Comparison of ENCODE assay signal across 18 cellular contexts in genomic region chr10:72375173-72375572, GRCh38. TPM values are rescaled to one million over a fixed set of nuclear protein-coding genes. Genes with fewer than 3 reads are reported as not detected.
DNase-seq lines count a peak whose midpoint lies in the region; ATAC-seq and TF ChIP-seq lines count a peak whose summit lies in the region.
"Had no signal": no experiment of that assay in that cellular context is flagged by ENCODE, and none has a peak within 500 bp of the region (broad histone marks: within the 10 kb centered on the region; RNA-seq: fewer than 3 reads in every experiment).

No MANE protein-coding gene starts in this region.

- no peak overlapping the region for H3K4me3 Mint-ChIP-seq in neural progenitor cell
- H3K4me3 Mint-ChIP-seq: activated CD4-positive, alpha-beta T cell treated with anti-CD3 and anti-CD28 coated beads, Interleukin-2, amount 10 ng/mL, durations not matched to agents 7 days and 5 days; B cell; effector memory CD8-positive, alpha-beta T cell had no signal

- H3K9ac ChIP-seq in neural progenitor cell, result no peak overlapping the region

- peaks cover 7% of the 10 kb centered on the region for H3K36me3 Mint-ChIP-seq in neural progenitor cell

- peak overlapping the region; percentile 11 for H3K27ac Mint-ChIP-seq in neural progenitor cell
- H3K27ac Mint-ChIP-seq: activated CD4-positive, alpha-beta T cell treated with anti-CD3 and anti-CD28 coated beads, Interleukin-2, amount 10 ng/mL, durations not matched to agents 7 days and 5 days; B cell; effector memory CD8-positive, alpha-beta T cell had no signal

- peaks cover 26% of the 10 kb centered on the region for H3F3A ChIP-seq in neural progenitor cell (ENCODE audit: low read depth)

- no peak overlapping the region for H3K4me3 ChIP-seq in neural progenitor cell

- H2AFZ ChIP-seq in neural progenitor cell (replicated peaks), result no peak overlapping the region

- no peak overlapping the region for H3K27ac ChIP-seq in neural progenitor cell

- peak; percentile 82 for ATAC-seq in SK-N-SH treated with all-trans-retinoic acid at 6 μM for 48 hours
- ATAC-seq: effector memory CD8-positive, alpha-beta T cell had no signal

- no peaks in the 10 kb centered on the region for H3K9me3 ChIP-seq in neural progenitor cell (ENCODE audit: low read depth)

- H3K9me3 Mint-ChIP-seq in neural progenitor cell, result no peaks in the 10 kb centered on the region
- H3K9me3 Mint-ChIP-seq: activated CD4-positive, alpha-beta T cell treated with anti-CD3 and anti-CD28 coated beads, Interleukin-2, amount 10 ng/mL, durations not matched to agents 7 days and 5 days; effector memory CD8-positive, alpha-beta T cell had no signal

- DNase-seq in Ammon's horn (ENCODE audit: low spot score), result peak; percentile 61
- DNase-seq in globus pallidus (ENCODE audit: low spot score), result peak; percentile 65
- DNase-seq in neural progenitor cell (ENCODE audit: low spot score), result peak; percentile 50
- DNase-seq in activated CD4-positive, alpha-beta T cell treated with anti-CD3 and anti-CD28 coated beads for 1 hour, result no peak
- no peak for DNase-seq in GM10266 (ENCODE audit: extremely low spot score)
- no peak for DNase-seq in KBM-7
- DNase-seq in activated gamma-delta T cell (lab: John Stamatoyannopoulos, UW), result no peak
- DNase-seq: activated CD4-positive, alpha-beta T cell treated with anti-CD3 and anti-CD28 coated beads, Interleukin-2, amount 10 ng/mL, durations not matched to agents 7 days and 5 days; activated CD8-positive, alpha-beta memory T cell treated with anti-CD3 and anti-CD28 coated beads, Interleukin-2, amount 50 U/mL, for 48 hours; activated gamma-delta T cell treated with Interleukin-2 at 50 U/mL for 16 hours; cerebellar nuclear complex; effector memory CD8-positive, alpha-beta T cell; Karpas-422; left cardiac atrium; right cardiac atrium; stimulated activated naive CD4-positive, alpha-beta T cell treated with Interleukin-2 at 50 U/mL for 16 hours had no signal

- TF ChIP-seq CTCF in neural progenitor cell (IDR thresholded peaks at IDR 0.05) (no peak), GM10266 (IDR thresholded peaks at IDR 0.05; ENCODE audit: control insufficient read depth, insufficient read depth, low read depth, missing control alignments) (no peak)

- peaks cover 39% of the 10 kb centered on the region for H3K4me1 Mint-ChIP-seq in neural progenitor cell
- H3K4me1 Mint-ChIP-seq: B cell had no signal

- H3K4me1 ChIP-seq in neural progenitor cell, result peaks cover 26% of the 10 kb centered on the region

- no peaks in the 10 kb centered on the region for H3K27me3 ChIP-seq in neural progenitor cell

- no peaks in the 10 kb centered on the region for H3K36me3 ChIP-seq in neural progenitor cell

- in situ Hi-C loops in KBM-7 (cut with MboI; ENCODE audit: low pct_unique_long_range_greater_than_20kb, low sequenced_read_pairs), result no loop called here

- H3K79me2 ChIP-seq in neural progenitor cell (ENCODE audit: low read depth), result no peaks in the 10 kb centered on the region

- H4K20me1 ChIP-seq in neural progenitor cell (ENCODE audit: low read depth), result no peaks in the 10 kb centered on the region

- H3K27me3 Mint-ChIP-seq in neural progenitor cell (ENCODE audit: insufficient read depth, low read depth), result peaks cover 2% of the 10 kb centered on the region
- H3K27me3 Mint-ChIP-seq: activated CD4-positive, alpha-beta T cell treated with anti-CD3 and anti-CD28 coated beads, Interleukin-2, amount 10 ng/mL, durations not matched to agents 7 days and 5 days; B cell; effector memory CD8-positive, alpha-beta T cell had no signal

- no peak overlapping the region for H3K4me2 ChIP-seq in neural progenitor cell

TF ChIP-seq in SK-N-SH treated with all-trans-retinoic acid at 6 μM for 48 hours, 23 proteins besides CTCF, POLR2A, EP300 and RAD21:
- TF ChIP-seq PATZ1 (CRISPR knock-in tag; IDR thresholded peaks at IDR 0.05; ENCODE audit: borderline replicate concordance) (no peak), ISL1 (CRISPR knock-in tag; IDR thresholded peaks at IDR 0.05) (no peak)
TF ChIP-seq in SK-N-SH treated with all-trans-retinoic acid at 6 μM for 48 hours: peak in this region for 0.

RNA-seq across cellular contexts. Expression of gene DNAJB12, which starts 20.5 kb away (rescaled TPM):
- total RNA-seq in neural progenitor cell (ENCODE audit: low replicate concordance), result 8.8 and 16.1 TPM in 2 replicates

Comparison
In these comparisons a context has a peak if more than half of its experiments do, and no peak if none do; other contexts are left out.
1. DNase-seq: peak in Ammon's horn (single experiment), globus pallidus (single experiment) and neural progenitor cell (single experiment); none in activated CD4-positive, alpha-beta T cell treated with anti-CD3 and anti-CD28 coated beads for 1 hour (single experiment), GM10266 (single experiment), KBM-7 (single experiment) and activated gamma-delta T cell (single experiment).